Comparison of ENCODE assay signal across 8 cellular contexts in the genomic region with DNA sequence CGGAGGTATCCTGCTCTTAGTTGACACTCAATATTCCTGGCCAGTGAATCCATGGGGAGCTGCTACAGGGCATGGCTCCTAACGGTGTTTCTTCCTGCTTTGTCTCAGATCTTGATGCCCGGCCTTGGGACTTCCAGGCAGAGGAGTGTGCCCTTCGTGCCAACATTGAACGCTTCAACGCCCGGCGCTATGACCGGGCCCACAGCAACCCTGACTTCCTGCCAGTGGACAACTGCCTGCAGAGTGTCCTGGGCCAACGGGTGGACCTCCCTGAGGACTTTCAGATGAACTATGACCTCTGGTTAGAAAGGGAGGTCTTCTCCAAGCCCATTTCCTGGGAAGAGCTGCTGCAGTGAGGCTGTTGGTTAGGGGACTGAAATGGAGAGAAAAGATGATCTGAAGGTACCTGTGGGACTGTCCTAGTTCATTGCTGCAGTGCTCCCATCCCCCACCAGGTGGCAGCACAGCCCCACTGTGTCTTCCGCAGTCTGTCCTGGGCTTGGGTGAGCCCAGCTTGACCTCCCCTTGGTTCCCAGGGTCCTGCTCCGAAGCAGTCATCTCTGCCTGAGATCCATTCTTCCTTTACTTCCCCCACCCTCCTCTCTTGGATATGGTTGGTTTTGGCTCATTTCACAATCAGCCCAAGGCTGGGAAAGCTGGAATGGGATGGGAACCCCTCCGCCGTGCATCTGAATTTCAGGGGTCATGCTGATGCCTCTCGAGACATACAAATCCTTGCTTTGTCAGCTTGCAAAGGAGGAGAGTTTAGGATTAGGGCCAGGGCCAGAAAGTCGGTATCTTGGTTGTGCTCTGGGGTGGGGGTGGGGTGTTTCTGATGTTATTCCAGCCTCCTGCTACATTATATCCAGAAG. TPM values are rescaled to one million over a fixed set of nuclear protein-coding genes. Genes with fewer than 3 reads are reported as not detected.
A peak's percentile ranks its signal among the peaks of the same experiment; 100 is the strongest.
DNase-seq lines count a peak whose midpoint lies in the region; ATAC-seq and TF ChIP-seq lines count a peak whose summit lies in the region.

No MANE protein-coding gene starts in this region.

- H3K27ac ChIP-seq in OCI-LY3 (ENCODE audit: low read length), result no peak overlapping the region
- H3K27ac ChIP-seq in fibroblast of lung (ENCODE audit: insufficient read depth, low read length), result no peak overlapping the region
- no peak overlapping the region for H3K27ac ChIP-seq in upper lobe of left lung

- no peaks in the 10 kb centered on the region for H3K27me3 ChIP-seq in OCI-LY3 (ENCODE audit: low read depth, low read length)
- H3K27me3 ChIP-seq in fibroblast of lung (ENCODE audit: control insufficient read depth, insufficient read depth, low read length), result no peaks in the 10 kb centered on the region
- H3K27me3 ChIP-seq in upper lobe of left lung, result no peaks in the 10 kb centered on the region

- H3K9me3 ChIP-seq in OCI-LY3 (ENCODE audit: insufficient read depth, low read length), result no peaks in the 10 kb centered on the region
- no peaks in the 10 kb centered on the region for H3K9me3 ChIP-seq in fibroblast of lung (ENCODE audit: control insufficient read depth, insufficient read depth, low read depth, low read length)
- H3K9me3 ChIP-seq in upper lobe of left lung, result no peaks in the 10 kb centered on the region

- H3K4me3 ChIP-seq in OCI-LY3 (ENCODE audit: low read length) (no peak overlapping the region), fibroblast of lung (replicated peaks in 1 of 4; ENCODE audit: control extremely low read depth in 1 of 4, insufficient read depth in 1 of 4, low read depth in 3 of 4, low read length in 4 of 4) (no peak overlapping the region), upper lobe of left lung (no peak overlapping the region)

- H3K4me2 ChIP-seq in OCI-LY3 (ENCODE audit: low read length) (no peak overlapping the region), fibroblast of lung (ENCODE audit: extremely low read depth, insufficient read depth, low read length) (no peak overlapping the region)

- TF ChIP-seq CTCF in OCI-LY3 (IDR thresholded peaks at IDR 0.05; ENCODE audit: low read depth, low read length), result peak; percentile 73
- peak; percentile 97 to 98 for TF ChIP-seq CTCF in fibroblast of lung (conservative IDR thresholded peaks at IDR 0.05 in 1 of 2, IDR thresholded peaks at IDR 0.05 in 1 of 2; ENCODE audit: low read depth in 1 of 2, low read length in 2 of 2)
- peak; percentile 76 to 93 (median 84) for TF ChIP-seq CTCF in upper lobe of left lung (IDR thresholded peaks at IDR 0.05)

- H2AFZ ChIP-seq in OCI-LY3 (ENCODE audit: low read depth, low read length) (no peak overlapping the region), fibroblast of lung (ENCODE audit: low read length) (no peak overlapping the region)

- H3K79me2 ChIP-seq in OCI-LY3 (ENCODE audit: low read length) (no peaks in the 10 kb centered on the region), fibroblast of lung (ENCODE audit: control insufficient read depth, insufficient read depth, low read length) (no peaks in the 10 kb centered on the region)

- no peak for TF ChIP-seq EP300 in upper lobe of left lung (IDR thresholded peaks at IDR 0.05)

- WGBS in upper lobe of left lung, 2 donors, result 75 to 81% methylated on average over 8 to 16 of the region's 16 CpGs

- peak; percentile 73 for DNase-seq in AG08396 (ENCODE audit: low spot score)
- peak; percentile 76 for DNase-seq in activated T-cell treated with anti-CD3 and anti-CD28 coated beads, Interleukin-2, amount 50 U/mL, for 1 hour
- DNase-seq in fibroblast of lung (ENCODE audit: low read depth in 2 of 2), result peak in 1 of 2 donors; percentile 33
- DNase-seq in nucleus accumbens (lab: John Stamatoyannopoulos, UW), result peak in 45 of 56 donors; percentile 8 to 83 (median 39)
- DNase-seq in upper lobe of left lung, result peak in 1 of 2 donors; percentile 63
- DNase-seq in T1000 (lab: John Stamatoyannopoulos, UW), result no peak

- H4K20me1 ChIP-seq in OCI-LY3 (ENCODE audit: insufficient read depth, low read length), result no peaks in the 10 kb centered on the region
- H4K20me1 ChIP-seq in fibroblast of lung (ENCODE audit: control insufficient read depth, extremely low read depth, insufficient read depth, low read length), result no peaks in the 10 kb centered on the region

- H3K4me1 ChIP-seq in OCI-LY3 (ENCODE audit: low read length) (no peaks in the 10 kb centered on the region), fibroblast of lung (ENCODE audit: control insufficient read depth, extremely low read depth, insufficient read depth, low read length) (peaks cover 48% of the 10 kb centered on the region), upper lobe of left lung (peaks cover 0 to 17% (median 6%) of the 10 kb centered on the region in 4 donors)

- ATAC-seq in GM19043 (IDR thresholded peaks at IDR 0.05; ENCODE audit: low read depth, unreplicated experiment), result peak; percentile 49
- peak; percentile 67 to 83 for ATAC-seq in upper lobe of left lung (ENCODE audit: low FRiP score in 2 of 2)

- no peak overlapping the region for H3K9ac ChIP-seq in OCI-LY3 (ENCODE audit: low read length)
- H3K9ac ChIP-seq in fibroblast of lung (ENCODE audit: insufficient read depth, low read length), result no peak overlapping the region

- H3K36me3 ChIP-seq in OCI-LY3 (replicated peaks; ENCODE audit: low read depth, low read length) (peaks cover 20% of the 10 kb centered on the region), fibroblast of lung (ENCODE audit: control insufficient read depth, insufficient read depth, low read length) (peaks cover 12% of the 10 kb centered on the region), upper lobe of left lung (peaks cover 40 to 99% (median 89%) of the 10 kb centered on the region in 4 donors)

- no peak for TF ChIP-seq POLR2A in upper lobe of left lung (IDR thresholded peaks at IDR 0.05)

RNA-seq across cellular contexts. Expression of a gene that starts 16.7 kb away (rescaled TPM):
- total RNA-seq in fibroblast of lung (not detected in 2 replicates), upper lobe of left lung (under 1 TPM in 1 of 6 donors, not detected in 5; 0.24 TPM)
- polyA plus RNA-seq in fibroblast of lung, result not detected in 2 replicates
- polyA plus RNA-seq in fibroblast of lung (2012), result not detected in 2 replicates
- not detected in 2 replicates for polyA minus RNA-seq in fibroblast of lung (ENCODE audit: low replicate concordance)

RNA-seq across cellular contexts. Expression of a gene that starts 19.4 kb away (rescaled TPM):
- total RNA-seq in fibroblast of lung (41.9 and 43.8 TPM in 2 replicates), upper lobe of left lung (10 to 100 TPM; 29.2 to 62.9 (median 34.3) TPM)
- polyA plus RNA-seq in fibroblast of lung, result 17.2 and 27.0 TPM in 2 replicates
- 12.2 and 18.5 TPM in 2 replicates for polyA plus RNA-seq in fibroblast of lung (2012)
- 24.0 and 28.1 TPM in 2 replicates for polyA minus RNA-seq in fibroblast of lung (ENCODE audit: low replicate concordance)

RNA-seq across cellular contexts. Expression of a gene that starts 58.5 kb away (rescaled TPM):
- total RNA-seq in fibroblast of lung (under 0.01 TPM in 1 of 2 replicates, not detected in the other), upper lobe of left lung (not detected)
- polyA plus RNA-seq in fibroblast of lung, result not detected in 2 replicates
- polyA plus RNA-seq in fibroblast of lung (2012), result not detected in 2 replicates
- not detected in 2 replicates for polyA minus RNA-seq in fibroblast of lung (ENCODE audit: low replicate concordance)
